Comparison of ENCODE assay signal across 9 cellular contexts in genomic region chr1:39238476-39238875, GRCh38. TPM values are rescaled to one million over a fixed set of nuclear protein-coding genes. Genes with fewer than 3 reads are reported as not detected.
DNase-seq lines count a peak whose midpoint lies in the region; ATAC-seq and TF ChIP-seq lines count a peak whose summit lies in the region.
"Had no signal": no experiment of that assay in that cellular context is flagged by ENCODE, and none has a peak within 500 bp of the region (broad histone marks: within the 10 kb centered on the region; RNA-seq: fewer than 3 reads in every experiment).

No MANE protein-coding gene starts in this region.

- H3K4me3 ChIP-seq in fibroblast of the aortic adventitia (ENCODE audit: low read depth, low read length): no peak overlapping the region

- no peak overlapping the region for H3K4me3 Mint-ChIP-seq in activated CD4-positive, alpha-beta memory T cell treated with anti-CD3 and anti-CD28 coated beads, Interleukin-2, amount 10 ng/mL, durations not matched to agents 7 days and 5 days

- H3K4me1 Mint-ChIP-seq in activated CD4-positive, alpha-beta memory T cell treated with anti-CD3 and anti-CD28 coated beads, Interleukin-2, amount 10 ng/mL, durations not matched to agents 7 days and 5 days: peaks cover 34% of the 10 kb centered on the region

- H3K27me3 Mint-ChIP-seq in activated CD4-positive, alpha-beta memory T cell treated with anti-CD3 and anti-CD28 coated beads, Interleukin-2, amount 10 ng/mL, durations not matched to agents 7 days and 5 days: no peaks in the 10 kb centered on the region

- CTCF ChIA-PET in activated CD4-positive, alpha-beta memory T cell treated with anti-CD3 and anti-CD28 coated beads, Interleukin-2, amount 10 ng/mL, durations not matched to agents 7 days and 5 days (lab: Charles Lee): interaction anchor here (1.6 to 3.4 kb wide), 2 partner anchors 46 to 55 kb away, joined by 7 to 21 read pairs; no protein-coding TSS in a partner anchor

- peaks cover 55% of the 10 kb centered on the region for H3K36me3 Mint-ChIP-seq in activated CD4-positive, alpha-beta memory T cell treated with anti-CD3 and anti-CD28 coated beads, Interleukin-2, amount 10 ng/mL, durations not matched to agents 7 days and 5 days (ENCODE audit: low read depth)

- no peaks in the 10 kb centered on the region for H3K9me3 Mint-ChIP-seq in activated CD4-positive, alpha-beta memory T cell treated with anti-CD3 and anti-CD28 coated beads, Interleukin-2, amount 10 ng/mL, durations not matched to agents 7 days and 5 days

- POLR2A ChIA-PET in activated CD4-positive, alpha-beta memory T cell treated with anti-CD3 and anti-CD28 coated beads, Interleukin-2, amount 10 ng/mL, durations not matched to agents 7 days and 5 days (lab: Charles Lee): interaction anchor here (0.9 to 1.9 kb wide), 5 partner anchors 9 to 46 kb away, joined by 3 to 10 read pairs (median 5); partner anchors contain the start of gene MACF1

- peak; percentile 85 for DNase-seq in EH (ENCODE audit: low read depth)
- DNase-seq in activated CD4-positive, alpha-beta memory T cell treated with anti-CD3 and anti-CD28 coated beads, Interleukin-2, amount 10 ng/mL, durations not matched to agents 7 days and 5 days: no peak
- peak; percentile 96 for DNase-seq in fibroblast of the aortic adventitia (ENCODE audit: low read depth)
- peak; percentile 23 for DNase-seq in occipital lobe (lab: John Stamatoyannopoulos, UW)
- DNase-seq in NCI-H446 (lab: John Stamatoyannopoulos, UW): no peak
- DNase-seq in activated CD8-positive, alpha-beta memory T cell treated with anti-CD3 and anti-CD28 coated beads, Interleukin-2, amount 50 U/mL, for 4 hours: no peak
- DNase-seq: stimulated activated CD4-positive, alpha-beta T cell treated with anti-CD3 and anti-CD28 coated beads, Interleukin-15, amount 100 ng/mL, for 24 hours had no signal

- ATAC-seq in HG03025 (IDR thresholded peaks at IDR 0.05; ENCODE audit: low FRiP score, unreplicated experiment): no peak
- ATAC-seq in GM18502 (IDR thresholded peaks at IDR 0.05; ENCODE audit: poor library complexity, unreplicated experiment): no peak

- peak overlapping the region; percentile 5 for H3K27ac Mint-ChIP-seq in activated CD4-positive, alpha-beta memory T cell treated with anti-CD3 and anti-CD28 coated beads, Interleukin-2, amount 10 ng/mL, durations not matched to agents 7 days and 5 days

- TF ChIP-seq CTCF in fibroblast of the aortic adventitia (IDR thresholded peaks at IDR 0.05; ENCODE audit: insufficient read depth, low read length): no peak

RNA-seq across cellular contexts. Expression of gene MACF1, which starts 34.0 kb away (rescaled TPM):
- total RNA-seq in activated CD4-positive, alpha-beta memory T cell treated with anti-CD3 and anti-CD28 coated beads, Interleukin-2, amount 10 ng/mL, durations not matched to agents 7 days and 5 days: 100 to 1,000 TPM; 345 to 381 TPM
- total RNA-seq in fibroblast of the aortic adventitia (ENCODE audit: low replicate concordance) (284 and 368 TPM in 2 replicates), occipital lobe (341 TPM)

Comparison
In these comparisons a context has a peak if more than half of its experiments do, and no peak if none do; other contexts are left out.
1. DNase-seq: peak in EH (single experiment), fibroblast of the aortic adventitia (single experiment) and occipital lobe (single experiment); none in activated CD4-positive, alpha-beta memory T cell treated with anti-CD3 and anti-CD28 coated beads, Interleukin-2, amount 10 ng/mL, durations not matched to agents 7 days and 5 days (single experiment), NCI-H446 (0 of 2) and activated CD8-positive, alpha-beta memory T cell treated with anti-CD3 and anti-CD28 coated beads, Interleukin-2, amount 50 U/mL, for 4 hours (single experiment).